Comparison of ENCODE assay signal across 20 cellular contexts in the genomic region with DNA sequence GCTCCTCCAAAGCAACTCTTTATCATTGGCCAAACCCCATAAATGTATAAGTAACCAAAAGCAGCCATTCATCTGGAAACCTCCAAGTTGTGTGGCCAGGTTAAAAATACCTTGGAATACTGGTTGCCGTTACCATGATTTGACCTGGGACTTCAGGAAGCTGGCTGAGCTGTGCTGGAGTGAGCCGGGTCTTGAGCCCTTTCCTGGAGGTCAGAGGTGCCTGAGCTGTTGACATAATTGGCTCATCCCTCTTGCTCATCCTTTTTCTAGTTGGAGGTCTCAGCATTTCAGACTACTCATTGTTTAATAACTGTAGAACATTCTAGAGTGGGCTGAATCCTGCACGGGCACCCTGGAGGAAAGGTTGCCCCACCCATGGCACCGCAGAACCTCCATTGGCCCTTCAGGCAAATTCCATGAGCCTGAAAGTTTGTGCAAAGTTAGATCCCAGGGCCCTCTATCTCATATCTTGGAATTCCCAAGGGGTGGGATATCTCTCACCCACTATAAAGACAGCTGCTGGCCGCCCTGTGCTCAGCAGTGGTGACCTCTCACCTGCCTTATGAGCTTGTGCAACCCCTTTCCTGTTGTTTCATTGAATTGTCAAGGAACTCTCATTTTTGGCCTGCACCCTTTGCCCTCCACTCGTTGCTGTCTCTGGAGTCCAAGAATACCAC.
A peak's percentile ranks its signal among the peaks of the same experiment; 100 is the strongest.
DNase-seq lines count a peak whose midpoint lies in the region; ATAC-seq and TF ChIP-seq lines count a peak whose summit lies in the region.
"Had no signal": no experiment of that assay in that cellular context is flagged by ENCODE, and none has a peak within 500 bp of the region (broad histone marks: within the 10 kb centered on the region; RNA-seq: fewer than 3 reads in every experiment).

No MANE protein-coding gene starts in this region.

- intact Hi-C loops in Calu3 (cut with micrococcal nuclease; ENCODE audit: unreplicated experiment) = no loop called here
- intact Hi-C loops in psoas muscle (cut with DNase I) = no loop called here

- BruUV-seq in Calu3 (replicated peaks; lab: Mats Ljungman, UMichigan) = no TSS peak

- H3K4me1 Mint-ChIP-seq in Calu3 (ENCODE audit: low read depth, unreplicated experiment) = peaks cover 46% of the 10 kb centered on the region
- H3K4me1 Mint-ChIP-seq in nephron progenitor cell = peaks cover 77% of the 10 kb centered on the region
- no peaks in the 10 kb centered on the region for H3K4me1 Mint-ChIP-seq in activated CD4-positive, alpha-beta T cell treated with anti-CD3 and anti-CD28 coated beads, Interleukin-2, amount 10 ng/mL, durations not matched to agents 7 days and 5 days
- H3K4me1 Mint-ChIP-seq: CD8-positive, alpha-beta memory T cell had no signal

- H3K27ac ChIP-seq in VCaP = peak overlapping the region; percentile 56
- H3K27ac ChIP-seq in liver (ENCODE audit: low read depth in 1 of 2, low read length in 2 of 2) = peak overlapping the region in 1 of 2 donors; percentile 49
- no peak overlapping the region for H3K27ac ChIP-seq in psoas muscle
- H3K27ac ChIP-seq in RWPE1 = no peak overlapping the region

- TF ChIP-seq CTCF in Calu3 (IDR thresholded peaks at IDR 0.05; ENCODE audit: unreplicated experiment) = no peak
- no peak for TF ChIP-seq CTCF in VCaP (conservative IDR thresholded peaks at IDR 0.05)
- TF ChIP-seq CTCF in liver (IDR thresholded peaks at IDR 0.05; ENCODE audit: low read depth, low read length, missing input control) = no peak
- TF ChIP-seq CTCF in nephron progenitor cell (IDR thresholded peaks at IDR 0.05) = no peak
- TF ChIP-seq CTCF in psoas muscle (IDR thresholded peaks at IDR 0.05) = no peak
- no peak for TF ChIP-seq CTCF in RWPE1 (conservative IDR thresholded peaks at IDR 0.05; ENCODE audit: low read depth)

- no peak for ATAC-seq in psoas muscle
- ATAC-seq: K562, SK-N-SH treated with all-trans-retinoic acid at 6 μM for 48 hours had no signal

- DNase-seq in Calu3 = no peak
- DNase-seq in nephron progenitor cell = no peak
- DNase-seq in AG08395 (ENCODE audit: low spot score) = no peak
- no peak for DNase-seq in psoas muscle
- DNase-seq in RWPE1 (ENCODE audit: low spot score) = no peak
- DNase-seq in activated CD4-positive, alpha-beta T cell treated with anti-CD3 and anti-CD28 coated beads, Interleukin-2, amount 10 ng/mL, durations not matched to agents 7 days and 5 days = no peak
- DNase-seq: CD8-positive, alpha-beta memory T cell; DMS79; NCI-H1417; NCI-H187 treated with DMSO at 0.1 percent for 48 hours; NCI-H2227 treated with DMSO at 0.1 percent for 48 hours; NCI-H524; NCI-H82; SHP77 treated with DMSO at 0.1 percent for 48 hours had no signal

- H3K27me3 ChIP-seq in liver (ENCODE audit: control insufficient read depth in 4 of 4, insufficient read depth in 4 of 4, low read length in 3 of 4) (no peaks in the 10 kb centered on the region), psoas muscle (ENCODE audit: insufficient read depth in 3 of 3, low read length in 2 of 3) (no peaks in the 10 kb centered on the region)
- H3K27me3 ChIP-seq: BLaER1 treated with 17β-estradiol and CSF1 and Interleukin-3, amounts not matched to agents 10 nM and 100 nM had no signal

- H3K4me3 ChIP-seq in liver (ENCODE audit: low read depth in 1 of 3, low read length in 3 of 3) (no peak overlapping the region), psoas muscle (no peak overlapping the region)
- H3K4me3 ChIP-seq: BLaER1 treated with 17β-estradiol and CSF1 and Interleukin-3, amounts not matched to agents 10 nM and 100 nM; HAP-1; K562 had no signal

- CTCF ChIA-PET in Calu3 (lab: Charles Lee) (no interaction called here), RWPE1 (lab: Yijun Ruan, JAX) (no interaction called here)
- CTCF ChIA-PET in activated CD4-positive, alpha-beta T cell treated with anti-CD3 and anti-CD28 coated beads, Interleukin-2, amount 10 ng/mL, durations not matched to agents 7 days and 5 days (lab: Charles Lee) = interaction anchor here (0.7 kb wide), 1 partner anchor 222 kb away, joined by 3 read pairs; no protein-coding TSS in a partner anchor

- H3K27me3 Mint-ChIP-seq in Calu3 (ENCODE audit: unreplicated experiment) (no peaks in the 10 kb centered on the region), nephron progenitor cell (ENCODE audit: low read depth, poor library complexity) (no peaks in the 10 kb centered on the region)
- H3K27me3 Mint-ChIP-seq in activated CD4-positive, alpha-beta T cell treated with anti-CD3 and anti-CD28 coated beads, Interleukin-2, amount 10 ng/mL, durations not matched to agents 7 days and 5 days = peaks cover 25% of the 10 kb centered on the region

- WGBS in liver = 56% methylated on average over 6 of the region's 6 CpGs
- 64 to 74% (median 73%) methylated on average over 6 of the region's 6 CpGs for WGBS in psoas muscle, 3 donors

- H3K9me3 Mint-ChIP-seq in Calu3 (ENCODE audit: low read depth, unreplicated experiment) (peaks cover 4% of the 10 kb centered on the region), nephron progenitor cell (peaks cover 19% of the 10 kb centered on the region)
- H3K9me3 Mint-ChIP-seq in activated CD4-positive, alpha-beta T cell treated with anti-CD3 and anti-CD28 coated beads, Interleukin-2, amount 10 ng/mL, durations not matched to agents 7 days and 5 days = peaks cover 6% of the 10 kb centered on the region

- H3K27ac Mint-ChIP-seq in Calu3 (ENCODE audit: unreplicated experiment) (peak overlapping the region; percentile 65), nephron progenitor cell (peak overlapping the region; percentile 80)
- H3K27ac Mint-ChIP-seq in activated CD4-positive, alpha-beta T cell treated with anti-CD3 and anti-CD28 coated beads, Interleukin-2, amount 10 ng/mL, durations not matched to agents 7 days and 5 days = no peak overlapping the region
- H3K27ac Mint-ChIP-seq: CD8-positive, alpha-beta memory T cell had no signal

- H3K36me3 Mint-ChIP-seq in Calu3 (ENCODE audit: insufficient read depth, unreplicated experiment) (peaks cover 13% of the 10 kb centered on the region), nephron progenitor cell (ENCODE audit: low read depth) (peaks cover 49% of the 10 kb centered on the region)
- H3K36me3 Mint-ChIP-seq in activated CD4-positive, alpha-beta T cell treated with anti-CD3 and anti-CD28 coated beads, Interleukin-2, amount 10 ng/mL, durations not matched to agents 7 days and 5 days (ENCODE audit: low read depth) = no peaks in the 10 kb centered on the region

- peaks cover 4 to 28% (median 12%) of the 10 kb centered on the region in 4 donors for H3K4me1 ChIP-seq in liver (ENCODE audit: control insufficient read depth in 4 of 4, insufficient read depth in 4 of 4, low read length in 3 of 4)
- peaks cover 25% of the 10 kb centered on the region for H3K4me1 ChIP-seq in psoas muscle

- POLR2A ChIA-PET in RWPE1 (lab: Yijun Ruan, JAX; ENCODE audit: low non-redundant PET) = no interaction called here
- POLR2A ChIA-PET in activated CD4-positive, alpha-beta T cell treated with anti-CD3 and anti-CD28 coated beads, Interleukin-2, amount 10 ng/mL, durations not matched to agents 7 days and 5 days (lab: Charles Lee) = no interaction called here

- H3K9me3 ChIP-seq in liver (ENCODE audit: control insufficient read depth in 4 of 4, low read length in 3 of 4) (peaks cover 0 to 2% (median 0%) of the 10 kb centered on the region in 4 donors), psoas muscle (no peaks in the 10 kb centered on the region)

- no peak overlapping the region for H3K4me3 Mint-ChIP-seq in Calu3 (ENCODE audit: low read depth, unreplicated experiment)
- H3K4me3 Mint-ChIP-seq in nephron progenitor cell = no peak overlapping the region
- no peak overlapping the region for H3K4me3 Mint-ChIP-seq in activated CD4-positive, alpha-beta T cell treated with anti-CD3 and anti-CD28 coated beads, Interleukin-2, amount 10 ng/mL, durations not matched to agents 7 days and 5 days
- H3K4me3 Mint-ChIP-seq: CD8-positive, alpha-beta memory T cell had no signal

- no peak overlapping the region for H3K9ac ChIP-seq in liver (ENCODE audit: low read depth in 1 of 2, low read length in 2 of 2)
- H3K9ac ChIP-seq: BLaER1 treated with 17β-estradiol and CSF1 and Interleukin-3, amounts not matched to agents 10 nM and 100 nM had no signal

- peak in 1 of 2 donors; percentile 12 for TF ChIP-seq RAD21 in liver (IDR thresholded peaks at IDR 0.05)

- H3K36me3 ChIP-seq in liver (ENCODE audit: control insufficient read depth in 4 of 4, insufficient read depth in 3 of 4, low read depth in 1 of 4, low read length in 3 of 4) (peaks cover 2 to 9% (median 6%) of the 10 kb centered on the region in 4 donors), psoas muscle (ENCODE audit: insufficient read depth in 1 of 2, low read depth in 1 of 2) (peaks cover 2 to 16% of the 10 kb centered on the region in 2 donors)

TF ChIP-seq in liver, 16 proteins besides CTCF, POLR2A, EP300 and RAD21 (continues in another document):
- TF ChIP-seq HNF4G (IDR thresholded peaks at IDR 0.05) (no peak), HNF4A (conservative IDR thresholded peaks at IDR 0.05) (peak in 1 of 2 donors; percentile 19), EGR1 (IDR thresholded peaks at IDR 0.05; ENCODE audit: low read depth in 2 of 2) (no peak), TAF1 (conservative IDR thresholded peaks at IDR 0.05) (no peak), FOXA1 (IDR thresholded peaks at IDR 0.05) (no peak), GABPA (IDR thresholded peaks at IDR 0.05 in 1 of 2, conservative IDR thresholded peaks at IDR 0.05 in 1 of 2) (no peak)
- TF ChIP-seq, protein P1, sequence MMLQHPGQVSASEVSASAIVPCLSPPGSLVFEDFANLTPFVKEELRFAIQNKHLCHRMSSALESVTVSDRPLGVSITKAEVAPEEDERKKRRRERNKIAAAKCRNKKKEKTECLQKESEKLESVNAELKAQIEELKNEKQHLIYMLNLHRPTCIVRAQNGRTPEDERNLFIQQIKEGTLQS (IDR thresholded peaks at IDR 0.05) = no peak
- TF ChIP-seq, protein P2, sequence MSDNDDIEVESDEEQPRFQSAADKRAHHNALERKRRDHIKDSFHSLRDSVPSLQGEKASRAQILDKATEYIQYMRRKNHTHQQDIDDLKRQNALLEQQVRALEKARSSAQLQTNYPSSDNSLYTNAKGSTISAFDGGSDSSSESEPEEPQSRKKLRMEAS (IDR thresholded peaks at IDR 0.05) = no peak
- TF ChIP-seq, protein P3, sequence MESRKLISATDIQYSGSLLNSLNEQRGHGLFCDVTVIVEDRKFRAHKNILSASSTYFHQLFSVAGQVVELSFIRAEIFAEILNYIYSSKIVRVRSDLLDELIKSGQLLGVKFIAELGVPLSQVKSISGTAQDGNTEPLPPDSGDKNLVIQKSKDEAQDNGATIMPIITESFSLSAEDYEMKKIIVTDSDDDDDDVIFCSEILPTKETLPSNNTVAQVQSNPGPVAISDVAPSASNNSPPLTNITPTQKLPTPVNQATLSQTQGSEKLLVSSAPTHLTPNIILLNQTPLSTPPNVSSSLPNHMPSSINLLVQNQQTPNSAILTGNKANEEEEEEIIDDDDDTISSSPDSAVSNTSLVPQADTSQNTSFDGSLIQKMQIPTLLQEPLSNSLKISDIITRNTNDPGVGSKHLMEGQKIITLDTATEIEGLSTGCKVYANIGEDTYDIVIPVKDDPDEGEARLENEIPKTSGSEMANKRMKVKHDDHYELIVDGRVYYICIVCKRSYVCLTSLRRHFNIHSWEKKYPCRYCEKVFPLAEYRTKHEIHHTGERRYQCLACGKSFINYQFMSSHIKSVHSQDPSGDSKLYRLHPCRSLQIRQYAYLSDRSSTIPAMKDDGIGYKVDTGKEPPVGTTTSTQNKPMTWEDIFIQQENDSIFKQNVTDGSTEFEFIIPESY (IDR thresholded peaks at IDR 0.05) = no peak
